In genomic region chr1:162674018-162674608, GRCh38 we compare ENCODE assay signal across 15 cellular contexts. TPM values are rescaled to one million over a fixed set of nuclear protein-coding genes. Genes with fewer than 3 reads are reported as not detected.
DNase-seq lines count a peak whose midpoint lies in the region; ATAC-seq, FAIRE-seq and TF ChIP-seq lines count a peak whose summit lies in the region.
"Had no signal": no experiment of that assay in that cellular context is flagged by ENCODE, and none has a peak within 500 bp of the region (broad histone marks: within the 10 kb centered on the region; RNA-seq: fewer than 3 reads in every experiment).

No MANE protein-coding gene starts in this region.

- 78% methylated on average over 2 of the region's 2 CpGs for WGBS in SK-N-SH (ENCODE audit: low lambda C conversion rate)
- WGBS in GM12878 (ENCODE audit: insufficient coverage, insufficient replicate concordance, low lambda C conversion rate, missing lambda C conversion rate): 50% methylated on average over 2 of the region's 2 CpGs

- H4K20me1 ChIP-seq in SK-N-SH (ENCODE audit: insufficient read depth) (peaks cover 13% of the 10 kb centered on the region; the same call in 1 of the 2 replicates), GM12878 (ENCODE audit: control insufficient read depth, insufficient read depth) (no peaks in the 10 kb centered on the region)

- FAIRE-seq in GM12878 (lab: Jason Lieb, UNC): no peak

- DNase-seq in SK-N-SH (no peak), GM12878 (ENCODE audit: low read depth, low spot score) (no peak), iris pigment epithelial cell (ENCODE audit: low read depth) (peak; percentile 78), uterus (no peak), NOMO-1 treated with dmso at 0.1 percent for 144 hours (lab: John Stamatoyannopoulos, UW; ENCODE audit: unreplicated experiment) (no peak), NCI-H748 treated with DMSO at 0.1 percent for 48 hours (lab: John Stamatoyannopoulos, UW) (no peak)
- no peak for DNase-seq in CD8-positive, alpha-beta memory T cell
- DNase-seq: colonic mucosa, Kasumi-1, NCI-H524 had no signal

- H3K4me1 ChIP-seq in SK-N-SH (ENCODE audit: control insufficient read depth in 1 of 2, insufficient read depth in 2 of 2, low read depth in 1 of 2, low read length in 1 of 2): peaks cover 6 to 79% of the 10 kb centered on the region in 2 experiments
- no peaks in the 10 kb centered on the region for H3K4me1 ChIP-seq in GM12878 (ENCODE audit: control insufficient read depth, insufficient read depth, low read length)
- H3K4me1 ChIP-seq in uterus: peaks cover 5 to 42% of the 10 kb centered on the region in 2 donors
- no peaks in the 10 kb centered on the region for H3K4me1 ChIP-seq in CD8-positive, alpha-beta memory T cell (ENCODE audit: insufficient read depth, low read length)
- H3K4me1 ChIP-seq: colonic mucosa had no signal

- no peak overlapping the region for H3K4me3 Mint-ChIP-seq in CD8-positive, alpha-beta memory T cell
- H3K4me3 Mint-ChIP-seq: stimulated activated effector memory CD8-positive, alpha-beta T cell treated with anti-CD3 and anti-CD28 coated beads, Interleukin-12 subunit alpha, Interleukin-12 subunit beta, amount 100 ng/mL, for 72 hours had no signal

- H3K9ac ChIP-seq in SK-N-SH (no peak overlapping the region), GM12878 (ENCODE audit: control insufficient read depth, insufficient read depth, low read length) (no peak overlapping the region)

- H3K36me3 Mint-ChIP-seq in CD8-positive, alpha-beta memory T cell: peaks cover 0 to 10% (median 2%) of the 10 kb centered on the region in 3 donors
- H3K36me3 Mint-ChIP-seq: stimulated activated effector memory CD8-positive, alpha-beta T cell treated with anti-CD3 and anti-CD28 coated beads, Interleukin-12 subunit alpha, Interleukin-12 subunit beta, amount 100 ng/mL, for 72 hours had no signal

- H3K9me2 ChIP-seq in SK-N-SH: no peaks in the 10 kb centered on the region

- H3K4me2 ChIP-seq in SK-N-SH (peak overlapping the region; percentile 14; the same call in 1 of the 2 replicates), GM12878 (ENCODE audit: control insufficient read depth, insufficient read depth) (no peak overlapping the region)

- H3K9me3 Mint-ChIP-seq in CD8-positive, alpha-beta memory T cell: peaks cover 0 to 2% (median 0%) of the 10 kb centered on the region in 5 donors
- H3K9me3 Mint-ChIP-seq: stimulated activated effector memory CD8-positive, alpha-beta T cell treated with anti-CD3 and anti-CD28 coated beads, Interleukin-12 subunit alpha, Interleukin-12 subunit beta, amount 100 ng/mL, for 72 hours had no signal

- ATAC-seq in SK-N-SH treated with all-trans-retinoic acid at 6 μM for 48 hours: no peak
- ATAC-seq in GM12878: no peak
- ATAC-seq: stimulated activated effector memory CD8-positive, alpha-beta T cell treated with anti-CD3 and anti-CD28 coated beads, Interleukin-12 subunit alpha, Interleukin-12 subunit beta, amount 100 ng/mL, for 72 hours had no signal

- TF ChIP-seq CTCF in SK-N-SH (IDR thresholded peaks at IDR 0.05): no peak
- no peak for TF ChIP-seq CTCF in GM12878 (IDR thresholded peaks at IDR 0.05 in 2 of 3, conservative IDR thresholded peaks at IDR 0.05 in 1 of 3; ENCODE audit: control insufficient read depth in 2 of 3, extremely low read depth in 1 of 3, insufficient read depth in 1 of 3, low read depth in 3 of 3, low read length in 3 of 3)
- TF ChIP-seq CTCF in uterus (IDR thresholded peaks at IDR 0.05): no peak

- H2AFZ ChIP-seq in SK-N-SH (ENCODE audit: low read depth): no peak overlapping the region
- no peak overlapping the region for H2AFZ ChIP-seq in GM12878 (ENCODE audit: control insufficient read depth, low read depth, low read length)

- CTCF ChIA-PET in SK-N-SH (lab: Yijun Ruan, JAX): interaction anchor here (0.9 to 1.9 kb wide), 3 partner anchors 21 to 61 kb away, joined by 3 to 5 read pairs (median 3); partner anchors contain the start of gene DDR2
- CTCF ChIA-PET in GM12878 (lab: Yijun Ruan, JAX): interaction anchor here (0.5 to 1.4 kb wide), 3 partner anchors 12 to 67 kb away, joined by 3 read pairs; no protein-coding TSS in a partner anchor
- CTCF ChIA-PET in CD8-positive, alpha-beta memory T cell (lab: Charles Lee): no interaction called here

- RAD21 ChIA-PET in GM12878 (lab: Charles Lee; ENCODE audit: unreplicated experiment): interaction anchor here (0.6 kb wide), 1 partner anchor 42 kb away, joined by 3 read pairs; the partner anchor contains the start of gene DDR2

- TF ChIP-seq POLR2A in GM12878 (IDR thresholded peaks at IDR 0.05; ENCODE audit: low read depth, low read length) (no peak), uterus (IDR thresholded peaks at IDR 0.05) (no peak)

- peak overlapping the region; percentile 18 to 83; a peak in 3 of 4 replicates for H3K27ac ChIP-seq in SK-N-SH (ENCODE audit: low read depth in 2 of 2, low read length in 1 of 2)
- no peak overlapping the region for H3K27ac ChIP-seq in GM12878 (ENCODE audit: control insufficient read depth, insufficient read depth)
- peak overlapping the region; percentile 82 to 90 for H3K27ac ChIP-seq in uterus
- H3K27ac ChIP-seq in CD8-positive, alpha-beta memory T cell (ENCODE audit: low read depth, low read length): no peak overlapping the region
- H3K27ac ChIP-seq: colonic mucosa, HL-60, VCaP had no signal

- TF ChIP-seq EP300 in SK-N-SH (IDR thresholded peaks at IDR 0.05; ENCODE audit: borderline replicate concordance in 1 of 2, low read depth in 1 of 2, low read length in 1 of 2): no peak
- TF ChIP-seq EP300 in GM12878 (IDR thresholded peaks at IDR 0.05; ENCODE audit: borderline replicate concordance in 1 of 2, control insufficient read depth in 1 of 2, low read depth in 2 of 2, low read length in 2 of 2): no peak

- SMC1A ChIA-PET in GM12878 (lab: Charles Lee; ENCODE audit: uncharacterized antibody, unreplicated experiment): interaction anchor here (0.6 kb wide), 1 partner anchor 12 kb away, joined by 3 read pairs; no protein-coding TSS in a partner anchor

- H3K36me3 ChIP-seq in SK-N-SH (replicated peaks in 1 of 2; ENCODE audit: control insufficient read depth in 1 of 2, insufficient read depth in 2 of 2, low read length in 1 of 2) (peaks cover 3 to 10% of the 10 kb centered on the region in 2 experiments), GM12878 (ENCODE audit: control insufficient read depth in 2 of 2, insufficient read depth in 2 of 2, low read length in 1 of 2) (no peaks in the 10 kb centered on the region), uterus (no peaks in the 10 kb centered on the region)
- no peaks in the 10 kb centered on the region for H3K36me3 ChIP-seq in CD8-positive, alpha-beta memory T cell (ENCODE audit: insufficient read depth, low read length)
- H3K36me3 ChIP-seq: colonic mucosa had no signal

- POLR2A ChIA-PET in SK-N-SH (lab: Yijun Ruan, JAX) (interaction anchor here (1.2 kb wide), 1 partner anchor 12 kb away, joined by 4 read pairs; no protein-coding TSS in a partner anchor), GM12878 (lab: Charles Lee) (no interaction called here)
- POLR2A ChIA-PET in CD8-positive, alpha-beta memory T cell (lab: Charles Lee): no interaction called here

- no peaks in the 10 kb centered on the region for H3K27me3 ChIP-seq in SK-N-SH (ENCODE audit: insufficient read depth)
- H3K27me3 ChIP-seq in GM12878 (replicated peaks in 1 of 2; ENCODE audit: control insufficient read depth in 2 of 2, insufficient read depth in 2 of 2, low read length in 1 of 2): no peaks in the 10 kb centered on the region
- no peaks in the 10 kb centered on the region for H3K27me3 ChIP-seq in uterus
- H3K27me3 ChIP-seq in CD8-positive, alpha-beta memory T cell (ENCODE audit: insufficient read depth, low read length, poor library complexity, severe bottlenecking): no peaks in the 10 kb centered on the region
- H3K27me3 ChIP-seq: colonic mucosa had no signal

- H3F3A ChIP-seq in SK-N-SH (replicated peaks; ENCODE audit: insufficient read depth): peaks cover 30% of the 10 kb centered on the region

- H3K9me3 ChIP-seq in SK-N-SH: no peaks in the 10 kb centered on the region
- H3K9me3 ChIP-seq in GM12878 (replicated peaks; ENCODE audit: control insufficient read depth, insufficient read depth, low read length): no peaks in the 10 kb centered on the region
- H3K9me3 ChIP-seq in uterus: no peaks in the 10 kb centered on the region
- no peaks in the 10 kb centered on the region for H3K9me3 ChIP-seq in CD8-positive, alpha-beta memory T cell (ENCODE audit: low read length)
- H3K9me3 ChIP-seq: colonic mucosa had no signal

- H3K79me2 ChIP-seq in SK-N-SH (ENCODE audit: insufficient read depth) (peaks cover 100% of the 10 kb centered on the region), GM12878 (ENCODE audit: control insufficient read depth, insufficient read depth, low read length) (no peaks in the 10 kb centered on the region)

- in situ Hi-C loops in GM12878 (cut with MboI): no loop called here

- H3K27ac Mint-ChIP-seq in CD8-positive, alpha-beta memory T cell: no peak overlapping the region
- H3K27ac Mint-ChIP-seq: stimulated activated effector memory CD8-positive, alpha-beta T cell treated with anti-CD3 and anti-CD28 coated beads, Interleukin-12 subunit alpha, Interleukin-12 subunit beta, amount 100 ng/mL, for 72 hours had no signal

- no peaks in the 10 kb centered on the region for H3K4me1 Mint-ChIP-seq in CD8-positive, alpha-beta memory T cell
- H3K4me1 Mint-ChIP-seq: stimulated activated effector memory CD8-positive, alpha-beta T cell treated with anti-CD3 and anti-CD28 coated beads, Interleukin-12 subunit alpha, Interleukin-12 subunit beta, amount 100 ng/mL, for 72 hours had no signal

- peaks cover 0 to 4% of the 10 kb centered on the region in 2 donors for H3K27me3 Mint-ChIP-seq in CD8-positive, alpha-beta memory T cell

- no peak overlapping the region for H3K4me3 ChIP-seq in SK-N-SH (ENCODE audit: low read depth in 2 of 2, low read length in 1 of 2)
- H3K4me3 ChIP-seq in GM12878: no peak overlapping the region
- H3K4me3 ChIP-seq in uterus: no peak overlapping the region
- H3K4me3 ChIP-seq in CD8-positive, alpha-beta memory T cell (ENCODE audit: low read length): no peak overlapping the region
- H3K4me3 ChIP-seq: colonic mucosa, skin epidermis had no signal

- no TSS peak for BruUV-seq in GM12878 (replicated peaks; lab: Mats Ljungman, UMichigan)

- TF ChIP-seq RAD21 in SK-N-SH (IDR thresholded peaks at IDR 0.05; ENCODE audit: low read length) (no peak), GM12878 (IDR thresholded peaks at IDR 0.05; ENCODE audit: insufficient read depth, low read depth, low read length) (no peak)

- intact Hi-C loops in GM12878 (cut with micrococcal nuclease; ENCODE audit: unreplicated experiment): no loop called here
- intact Hi-C loops in uterus (cut with DNase I; ENCODE audit: low total_unique reads): no loop called here

RNA-seq across cellular contexts. Expression of gene DDR2, which starts 41.8 kb away (rescaled TPM):
- polyA plus RNA-seq in SK-N-SH (2012; rRNA removed) (34.0 and 55.4 TPM in 2 replicates), GM12878 (2011; rRNA removed) (4.9 and 6.2 TPM in 2 replicates), GM12878 (2014; fragmentation: Illumina TruSeq; extraction: Trizol) (5.8 and 6.4 TPM in 2 replicates), GM12878 (2014; fragmentation: Nextera tagmentation; extraction: Ambion mirVana) (1 to 10 TPM; 1.9 to 2.8 TPM), GM12878 (2014; rRNA removed) (3.6 and 5.7 TPM in 2 replicates), GM12878 (2016; fragmentation: Nextera tagmentation; extraction: Ambion mirVana) (1 to 10 TPM; 5.2 to 6.3 TPM)
- 33.4 and 38.8 TPM in 2 replicates for polyA plus RNA-seq in SK-N-SH (2012; cell fraction: cytosol; rRNA removed)
- 36.1 and 68.2 TPM in 2 replicates for polyA plus RNA-seq in SK-N-SH (2012; cell fraction: nucleus; rRNA removed)
- total RNA-seq in GM12878 (2013; cell fraction: nucleolus; rRNA removed): 28.4 and 31.3 TPM in 2 replicates
- total RNA-seq in GM12878 (2014; rRNA removed) (6.6 and 7.4 TPM in 2 replicates), GM12878 (2014; rRNA removed; fragmentation: Illumina TruSeq; extraction: Trizol) (4.8 and 5.1 TPM in 2 replicates), GM12878 (2021) (8.4 and 8.8 TPM in 2 replicates), uterus (100 to 1,000 TPM in 1 of 4 donors, 10 to 100 TPM in 3; 40.0 to 134 (median 74.7) TPM)
- polyA plus RNA-seq in GM12878 (2011; ENCODE audit: low read depth): 1.6 TPM
- polyA plus RNA-seq in GM12878 (2011; cell fraction: cytosol; rRNA removed): 5.5 and 5.7 TPM in 2 replicates
- 7.8 and 10.1 TPM in 2 replicates for polyA plus RNA-seq in GM12878 (2011; cell fraction: nucleus; rRNA removed)
- polyA plus RNA-seq in GM12878 (2012): 1.8 and 2.0 TPM in 2 replicates
- polyA minus RNA-seq in GM12878 (2011; rRNA and poly(A)+ RNA removed): 17.0 and 18.2 TPM in 2 replicates
- 3.1 and 3.6 TPM in 2 replicates for polyA minus RNA-seq in GM12878 (2011; cell fraction: cytosol; rRNA and poly(A)+ RNA removed)
- polyA minus RNA-seq in GM12878 (2011; cell fraction: nucleus; rRNA and poly(A)+ RNA removed): 7.4 and 13.5 TPM in 2 replicates
- total RNA-seq in CD8-positive, alpha-beta memory T cell: under 1 TPM; 0.13 to 0.20 TPM
- polyA plus RNA-seq in CD8-positive, alpha-beta memory T cell: 0.09 TPM

Comparison
In these comparisons a context has a peak if more than half of its experiments do, and no peak if none do; other contexts are left out.
1. H3K27ac ChIP-seq: peak in SK-N-SH (2 of 2) and uterus (2 of 2); none in GM12878 (single experiment) and CD8-positive, alpha-beta memory T cell (single experiment).
2. RNA of gene DDR2, which starts 41.8 kb away (total RNA-seq): 40.0 to 134 TPM in uterus and 4.8 to 31.3 TPM in GM12878; 0.13 to 0.20 TPM in CD8-positive, alpha-beta memory T cell; every median in the first group is over 4 times any median in the second.
3. Of the 26 proteins assayed by ChIP-seq in both GM12878 and SK-N-SH: peak only in GM12878: none; only in SK-N-SH: JUND, PBX3 and TCF12; in both: none; in neither: 23.